ENCODE assay signal across 31 cellular contexts in the genomic region with DNA sequence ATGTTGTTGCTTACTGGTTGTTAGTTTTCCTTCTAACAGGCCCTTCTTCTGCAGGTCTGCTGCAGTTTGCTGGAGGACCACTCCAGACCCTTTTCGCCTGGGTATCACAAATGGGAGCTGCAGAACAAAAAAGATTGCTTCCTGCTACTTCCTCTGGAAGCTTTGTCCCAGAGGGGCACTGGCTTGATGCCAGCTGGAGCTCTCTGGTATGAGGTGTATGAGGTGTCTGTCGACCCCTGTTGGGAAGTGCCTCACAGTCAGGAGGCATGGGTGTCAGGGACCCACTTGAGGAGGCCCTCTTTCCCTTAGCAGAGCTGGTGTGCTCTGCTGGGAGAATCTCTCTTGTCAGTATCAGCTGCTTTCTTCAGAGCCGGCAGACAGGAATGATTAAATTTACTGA.
DNase-seq lines count a peak whose midpoint lies in the region; FAIRE-seq and TF ChIP-seq lines count a peak whose summit lies in the region.
"Had no signal": no experiment of that assay in that cellular context is flagged by ENCODE, and none has a peak within 500 bp of the region (broad histone marks: within the 10 kb centered on the region; RNA-seq: fewer than 3 reads in every experiment).

No MANE protein-coding gene starts in this region.

- H3K9ac ChIP-seq in kidney (ENCODE audit: low read length in 2 of 2) = no peak overlapping the region
- H3K9ac ChIP-seq: BLaER1; BLaER1 treated with 17β-estradiol and CSF1 and Interleukin-3, amounts not matched to agents 10 nM and 100 nM had no signal

- H3K27ac Mint-ChIP-seq in activated CD4-positive, alpha-beta T cell treated with anti-CD3 and anti-CD28 coated beads, Interleukin-2, amount 10 ng/mL, durations not matched to agents 24 days and 14 days = no peak overlapping the region
- H3K27ac Mint-ChIP-seq: B cell; CD14-positive monocyte; CD4-positive, alpha-beta memory T cell; CD4-positive, alpha-beta T cell; CD4-positive, CD25-positive, alpha-beta regulatory T cell; CD8-positive, alpha-beta memory T cell; CD8-positive, alpha-beta T cell had no signal

- peak; percentile 28 for DNase-seq in kidney
- DNase-seq in activated CD4-positive, alpha-beta T cell treated with anti-CD3 and anti-CD28 coated beads, Interleukin-2, amount 10 ng/mL, durations not matched to agents 24 days and 14 days = no peak
- DNase-seq: 8988T; ACHN; AML-193; BE2C; C1 segment of cervical spinal cord; Caco-2; Calu3; CD4-positive, alpha-beta memory T cell; CD4-positive, alpha-beta T cell; CD4-positive, CD25-positive, alpha-beta regulatory T cell; CD8-positive, alpha-beta memory T cell; CD8-positive, alpha-beta T cell; COR-L47; DMS 273 treated with DMSO at 0.1 percent for 48 hours; DMS153; DMS53; DMS79; DMS79 treated with DMSO at 0.1 percent for 48 hours; DND-41; EL had no signal

- no peaks in the 10 kb centered on the region for H3K36me3 ChIP-seq in kidney (ENCODE audit: control insufficient read depth in 1 of 2, insufficient read depth in 2 of 2, low read length in 2 of 2)
- H3K36me3 ChIP-seq: BE2C; BLaER1; BLaER1 treated with 17β-estradiol and CSF1 and Interleukin-3, amounts not matched to agents 10 nM and 100 nM had no signal

- FAIRE-seq in kidney (lab: Jason Lieb, UNC) = no peak
- FAIRE-seq: A204.1, A549, D721Med had no signal

- no peaks in the 10 kb centered on the region for H3K4me1 ChIP-seq in kidney (ENCODE audit: control insufficient read depth in 1 of 2, insufficient read depth in 1 of 2, low read depth in 1 of 2, low read length in 2 of 2)
- H3K4me1 ChIP-seq: A549; BE2C; BLaER1; BLaER1 treated with 17β-estradiol and CSF1 and Interleukin-3, amounts not matched to agents 10 nM and 100 nM; Caco-2 had no signal

- H3K27me3 Mint-ChIP-seq in activated CD4-positive, alpha-beta T cell treated with anti-CD3 and anti-CD28 coated beads, Interleukin-2, amount 10 ng/mL, durations not matched to agents 24 days and 14 days = no peaks in the 10 kb centered on the region
- H3K27me3 Mint-ChIP-seq: B cell; CD4-positive, alpha-beta memory T cell; CD4-positive, alpha-beta T cell; CD4-positive, CD25-positive, alpha-beta regulatory T cell had no signal

- H3K4me3 Mint-ChIP-seq in activated CD4-positive, alpha-beta T cell treated with anti-CD3 and anti-CD28 coated beads, Interleukin-2, amount 10 ng/mL, durations not matched to agents 24 days and 14 days = no peak overlapping the region
- H3K4me3 Mint-ChIP-seq: B cell; CD14-positive monocyte; CD4-positive, alpha-beta memory T cell; CD4-positive, alpha-beta T cell; CD4-positive, CD25-positive, alpha-beta regulatory T cell; CD8-positive, alpha-beta memory T cell; CD8-positive, alpha-beta T cell had no signal

- H3K36me3 Mint-ChIP-seq in activated CD4-positive, alpha-beta T cell treated with anti-CD3 and anti-CD28 coated beads, Interleukin-2, amount 10 ng/mL, durations not matched to agents 24 days and 14 days (ENCODE audit: low read depth) = no peaks in the 10 kb centered on the region
- H3K36me3 Mint-ChIP-seq: CD14-positive monocyte; CD4-positive, alpha-beta memory T cell; CD4-positive, CD25-positive, alpha-beta regulatory T cell; CD8-positive, alpha-beta memory T cell; CD8-positive, alpha-beta T cell had no signal

- H3K4me3 ChIP-seq in kidney (ENCODE audit: low read length in 2 of 2) = no peak overlapping the region
- H3K4me3 ChIP-seq: A549; BLaER1; BLaER1 treated with 17β-estradiol and CSF1 and Interleukin-3, amounts not matched to agents 10 nM and 100 nM had no signal

- H3K9me3 Mint-ChIP-seq in activated CD4-positive, alpha-beta T cell treated with anti-CD3 and anti-CD28 coated beads, Interleukin-2, amount 10 ng/mL, durations not matched to agents 24 days and 14 days = no peaks in the 10 kb centered on the region
- H3K9me3 Mint-ChIP-seq: CD4-positive, alpha-beta T cell; CD8-positive, alpha-beta T cell had no signal

- H3K27ac ChIP-seq in kidney (ENCODE audit: low read depth in 2 of 2, low read length in 2 of 2) = no peak overlapping the region
- H3K27ac ChIP-seq: 22Rv1; A549; BLaER1; BLaER1 treated with 17β-estradiol and CSF1 and Interleukin-3, amounts not matched to agents 10 nM and 100 nM; C4-2B had no signal

- H3K9me3 ChIP-seq in kidney (ENCODE audit: control insufficient read depth in 1 of 2, low read length in 2 of 2) = no peaks in the 10 kb centered on the region
- H3K9me3 ChIP-seq: A549, BE2C, BLaER1, Caco-2 had no signal

- intact Hi-C loops in kidney (cut with DNase I) = no loop called here
- intact Hi-C loops in activated CD4-positive, alpha-beta T cell treated with anti-CD3 and anti-CD28 coated beads, Interleukin-2, amount 10 ng/mL, durations not matched to agents 24 days and 14 days (cut with micrococcal nuclease) = no loop called here

- TF ChIP-seq CTCF in kidney (IDR thresholded peaks at IDR 0.05; ENCODE audit: borderline replicate concordance, extremely low read depth, insufficient read depth) = no peak

- no peaks in the 10 kb centered on the region for H3K4me1 Mint-ChIP-seq in activated CD4-positive, alpha-beta T cell treated with anti-CD3 and anti-CD28 coated beads, Interleukin-2, amount 10 ng/mL, durations not matched to agents 24 days and 14 days
- H3K4me1 Mint-ChIP-seq: B cell; CD14-positive monocyte; CD4-positive, alpha-beta memory T cell; CD4-positive, CD25-positive, alpha-beta regulatory T cell; CD8-positive, alpha-beta memory T cell had no signal
